Comparison of ENCODE assay signal across 8 cellular contexts in genomic region chr1:109090415-109091195, GRCh38. TPM values are rescaled to one million over a fixed set of nuclear protein-coding genes. Genes with fewer than 3 reads are reported as not detected.
DNase-seq lines count a peak whose midpoint lies in the region; ATAC-seq and TF ChIP-seq lines count a peak whose summit lies in the region.

TSS of gene TMEM167B (plus strand) at chr1:109090764. CDS start at chr1:109090873, 109 bp downstream.

- H3K27ac Mint-ChIP-seq in Calu3 (ENCODE audit: unreplicated experiment) (peak within 1 kb of the TSS; percentile 85), endothelial cell (ENCODE audit: unreplicated experiment) (peak within 1 kb of the TSS; percentile 97)

- ATAC-seq in GM21515 (IDR thresholded peaks at IDR 0.05; ENCODE audit: unreplicated experiment), result peak; percentile 92

- no peaks in the 10 kb centered on the region for H3K27me3 Mint-ChIP-seq in Calu3 (ENCODE audit: unreplicated experiment)
- H3K27me3 Mint-ChIP-seq in endothelial cell (ENCODE audit: unreplicated experiment), result peaks cover 4% of the 10 kb centered on the region

- H3K4me2 ChIP-seq in OCI-LY1 (ENCODE audit: low read length), result peak within 1 kb of the TSS; percentile 93

- peaks cover 28% of the 10 kb centered on the region for H3K4me1 ChIP-seq in OCI-LY1 (ENCODE audit: insufficient read depth, low read length, severe bottlenecking)

- H3K9me2 ChIP-seq in OCI-LY1 (ENCODE audit: low read depth, low read length), result no peaks in the 10 kb centered on the region

- H3K9ac ChIP-seq in OCI-LY1 (ENCODE audit: low read length), result peak within 1 kb of the TSS; percentile 92

- no peaks in the 10 kb centered on the region for H3K9me3 Mint-ChIP-seq in Calu3 (ENCODE audit: low read depth, unreplicated experiment)
- no peaks in the 10 kb centered on the region for H3K9me3 Mint-ChIP-seq in endothelial cell (ENCODE audit: unreplicated experiment)

- intact Hi-C loops in Calu3 (cut with micrococcal nuclease; ENCODE audit: unreplicated experiment), result no loop called here

- H3K4me3 Mint-ChIP-seq in Calu3 (ENCODE audit: low read depth, unreplicated experiment) (peak within 1 kb of the TSS; percentile 91), endothelial cell (ENCODE audit: unreplicated experiment) (peak within 1 kb of the TSS; percentile 99)

- BruUV-seq in Calu3 (replicated peaks; lab: Mats Ljungman, UMichigan), result no TSS peak

- peak within 1 kb of the TSS; percentile 95 for H3K27ac ChIP-seq in OCI-LY1 (ENCODE audit: low read depth, low read length, poor library complexity, severe bottlenecking)

- no peaks in the 10 kb centered on the region for H3K9me3 ChIP-seq in OCI-LY1 (ENCODE audit: low read length)

- H3K36me3 Mint-ChIP-seq in Calu3 (ENCODE audit: insufficient read depth, unreplicated experiment) (peaks cover 34% of the 10 kb centered on the region), endothelial cell (ENCODE audit: low read depth, unreplicated experiment) (peaks cover 22% of the 10 kb centered on the region)

- H3K36me3 ChIP-seq in OCI-LY1 (ENCODE audit: insufficient read depth, low read length), result peaks cover 27% of the 10 kb centered on the region

- H3K4me1 Mint-ChIP-seq in Calu3 (ENCODE audit: low read depth, unreplicated experiment) (no peaks in the 10 kb centered on the region), endothelial cell (ENCODE audit: unreplicated experiment) (peaks cover 37% of the 10 kb centered on the region)

- H4K20me1 ChIP-seq in OCI-LY1 (ENCODE audit: insufficient read depth, low read length), result no peaks in the 10 kb centered on the region

- TF ChIP-seq CTCF in Calu3 (IDR thresholded peaks at IDR 0.05; ENCODE audit: unreplicated experiment), result no peak
- TF ChIP-seq CTCF in OCI-LY1 (IDR thresholded peaks at IDR 0.05; ENCODE audit: low read length), result no peak
- TF ChIP-seq CTCF in endothelial cell (IDR thresholded peaks at IDR 0.05; ENCODE audit: unreplicated experiment), result no peak

- peak within 1 kb of the TSS; percentile 82 for H3K4me3 ChIP-seq in OCI-LY1 (ENCODE audit: low read depth, low read length, poor library complexity, severe bottlenecking)

- H3K79me2 ChIP-seq in OCI-LY1 (ENCODE audit: insufficient read depth, low read length), result peaks cover 24% of the 10 kb centered on the region

- DNase-seq in Calu3, result peak; percentile 77
- DNase-seq in HuH-7 (ENCODE audit: low spot score), result peak; percentile 60
- DNase-seq in activated CD8-positive, alpha-beta memory T cell treated with anti-CD3 and anti-CD28 coated beads, Interleukin-2, amount 50 U/mL, for 4 hours, result peak; percentile 83
- DNase-seq in endothelial cell (ENCODE audit: low spot score), result peak; percentile 86
- DNase-seq in midbrain (lab: John Stamatoyannopoulos, UW), result peak; percentile 95
- peak; percentile 79 to 85 for DNase-seq in stimulated activated CD8-positive, alpha-beta memory T cell treated with anti-CD3 and anti-CD28 coated beads, Interleukin-15, amount 100 ng/mL, for 48 hours (ENCODE audit: low read depth in 2 of 2)

- CTCF ChIA-PET in Calu3 (lab: Charles Lee), result interaction anchor here (1.0 kb wide), 2 partner anchors 10 to 22 kb away, joined by 4 read pairs; a partner anchor contains a TSS

- no peaks in the 10 kb centered on the region for H3K27me3 ChIP-seq in OCI-LY1 (ENCODE audit: insufficient read depth, low read length)

- H2AFZ ChIP-seq in OCI-LY1 (ENCODE audit: low read length), result no peak within 1 kb of the TSS

- no peaks in the 10 kb centered on the region; the same call in 1 of the 2 replicates for H3F3A ChIP-seq in OCI-LY1 (ENCODE audit: insufficient read depth, low read length)

RNA-seq across cellular contexts. Expression of gene TMEM167B, which starts in this region (rescaled TPM):
- total RNA-seq in Calu3 (2022) (13.6 and 14.5 TPM in 2 replicates), endothelial cell (ENCODE audit: unreplicated experiment) (22.3 TPM)

Comparison
In these comparisons a context has a peak if more than half of its experiments do, and no peak if none do; other contexts are left out.
1. Peak in every context shown above with its lines: DNase-seq, ATAC-seq, H3K4me3 ChIP-seq and H3K27ac ChIP-seq.